In the genomic region with DNA sequence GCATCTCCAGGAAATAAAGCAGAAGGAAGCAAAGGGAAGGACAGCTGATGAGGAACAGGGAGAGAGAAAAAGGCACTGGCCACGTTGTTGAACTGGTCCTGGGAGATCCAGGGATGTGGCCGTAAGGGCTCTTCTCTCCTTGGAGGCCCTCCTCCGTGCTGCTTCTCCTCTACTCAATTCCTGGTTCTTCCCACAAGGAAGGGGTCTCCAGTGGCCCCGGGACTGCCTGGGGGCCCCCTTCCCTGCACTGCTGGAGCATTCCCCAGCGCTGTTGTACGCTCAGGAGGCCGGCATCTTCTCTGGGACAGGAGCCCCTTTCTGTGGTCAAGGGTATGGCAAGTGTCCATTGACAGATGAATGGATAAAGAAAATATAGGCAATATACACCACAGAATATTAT, we compare ENCODE assay signal across 19 cellular contexts.
DNase-seq lines count a peak whose midpoint lies in the region; ATAC-seq, FAIRE-seq and TF ChIP-seq lines count a peak whose summit lies in the region.
"Had no signal": no experiment of that assay in that cellular context is flagged by ENCODE, and none has a peak within 500 bp of the region (broad histone marks: within the 10 kb centered on the region; RNA-seq: fewer than 3 reads in every experiment).

No MANE protein-coding gene starts in this region.

- in situ Hi-C loops in HepG2 (cut with HindIII; ENCODE audit: extremely low pct_ligation_motif_present, low pct_unique_long_range_greater_than_20kb), result no loop called here
- in situ Hi-C loops in ACHN (cut with HindIII; ENCODE audit: low pct_ligation_motif_present, low pct_unique_long_range_greater_than_20kb, low sequenced_read_pairs), result no loop called here

- FAIRE-seq in HepG2 (lab: Jason Lieb, UNC), result no peak
- no peak for FAIRE-seq in RCC 7860 (lab: Jason Lieb, UNC)
- FAIRE-seq: D721Med, GM19239 had no signal

- TF ChIP-seq RAD21 in HepG2 (CRISPR knock-in tag; IDR thresholded peaks at IDR 0.05), result no peak

- TF ChIP-seq CTCF in HepG2 (CRISPR knock-in tag; IDR thresholded peaks at IDR 0.05), result no peak
- TF ChIP-seq CTCF in BE2C (IDR thresholded peaks at IDR 0.05; ENCODE audit: low read depth, low read length), result no peak

- H3K4me3 Mint-ChIP-seq in activated naive CD4-positive, alpha-beta T cell treated with anti-CD3 and anti-CD28 coated beads, Interleukin-2, amount 50 U/mL, for 24 hours, result no peak overlapping the region
- no peak overlapping the region for H3K4me3 Mint-ChIP-seq in activated naive CD4-positive, alpha-beta T cell treated with anti-CD3 and anti-CD28 coated beads for 36 hours
- no peak overlapping the region for H3K4me3 Mint-ChIP-seq in activated T-helper 17 cell treated with anti-CD3 and anti-CD28 coated beads, Interleukin-2, amount 50 U/mL, for 72 hours
- H3K4me3 Mint-ChIP-seq in activated T-helper 1 cell treated with anti-CD3 and anti-CD28 coated beads, Interleukin-12 subunit alpha, Interleukin-12 subunit beta, Interleukin-2, Interleukin-4 antibody, amounts not matched to agents 30 ng/mL and 10 ng/mL and 1 ng/mL, durations not matched to agents 14 hours and 24 hours and 36 hours, result no peak overlapping the region

- ATAC-seq in activated T-helper 17 cell treated with anti-CD3 and anti-CD28 coated beads, Interleukin-2, amount 50 U/mL, for 72 hours (replicated peaks), result no peak
- ATAC-seq in HepG2, result peak; percentile 39; the same call in 1 of the 3 replicates

- H3K9me3 ChIP-seq in HepG2 (ENCODE audit: low read length) (no peaks in the 10 kb centered on the region), BE2C (no peaks in the 10 kb centered on the region)
- H3K9me3 ChIP-seq: HAP-1 had no signal

- CTCF ChIA-PET in activated naive CD4-positive, alpha-beta T cell treated with anti-CD3 and anti-CD28 coated beads for 36 hours (lab: Charles Lee), result interaction anchor here (5.9 kb wide), 1 partner anchor 99 kb away, joined by 28 read pairs; no protein-coding TSS in a partner anchor
- CTCF ChIA-PET in HepG2 (lab: Yijun Ruan, JAX; ENCODE audit: low intra/inter-chr PET ratio, low total read pairs), result no interaction called here

- H3K36me3 ChIP-seq in HepG2 (replicated peaks in 1 of 2; ENCODE audit: control insufficient read depth in 1 of 2, insufficient read depth in 2 of 2, low read length in 2 of 2) (no peaks in the 10 kb centered on the region), BE2C (no peaks in the 10 kb centered on the region)
- H3K36me3 ChIP-seq: HAP-1 had no signal

- no peak for TF ChIP-seq POLR2A in HepG2 (IDR thresholded peaks at IDR 0.05; ENCODE audit: insufficient read depth in 1 of 2, low read depth in 2 of 2, low read length in 2 of 2)

- H3K4me1 ChIP-seq in HepG2 (ENCODE audit: insufficient read depth, low read length), result no peaks in the 10 kb centered on the region
- no peaks in the 10 kb centered on the region for H3K4me1 ChIP-seq in BE2C
- H3K4me1 ChIP-seq: HAP-1 had no signal

- 9% methylated on average over 7 of the region's 7 CpGs for WGBS in HepG2 (ENCODE audit: low lambda C conversion rate)

- no peak overlapping the region for H3K27ac ChIP-seq in HepG2 (ENCODE audit: extremely low read length, insufficient read depth, low read length)
- H3K27ac ChIP-seq: RWPE1 had no signal

- TF ChIP-seq EP300 in HepG2 (IDR thresholded peaks at IDR 0.05; ENCODE audit: low read depth in 2 of 2, low read length in 2 of 2), result no peak
- TF ChIP-seq EP300 in HepG2 (CRISPR knock-in tag; IDR thresholded peaks at IDR 0.05; ENCODE audit: borderline replicate concordance), result no peak

- no peaks in the 10 kb centered on the region for H4K20me1 ChIP-seq in HepG2 (ENCODE audit: insufficient read depth, low read length)

- H3K79me2 ChIP-seq in HepG2 (ENCODE audit: insufficient read depth, low read length), result no peaks in the 10 kb centered on the region

- no peaks in the 10 kb centered on the region for H3K27me3 Mint-ChIP-seq in activated naive CD4-positive, alpha-beta T cell treated with anti-CD3 and anti-CD28 coated beads, Interleukin-2, amount 50 U/mL, for 24 hours
- H3K27me3 Mint-ChIP-seq in activated naive CD4-positive, alpha-beta T cell treated with anti-CD3 and anti-CD28 coated beads for 36 hours (ENCODE audit: low read depth), result no peaks in the 10 kb centered on the region
- H3K27me3 Mint-ChIP-seq in activated T-helper 17 cell treated with anti-CD3 and anti-CD28 coated beads, Interleukin-2, amount 50 U/mL, for 72 hours, result no peaks in the 10 kb centered on the region
- no peaks in the 10 kb centered on the region for H3K27me3 Mint-ChIP-seq in activated T-helper 1 cell treated with anti-CD3 and anti-CD28 coated beads, Interleukin-12 subunit alpha, Interleukin-12 subunit beta, Interleukin-2, Interleukin-4 antibody, amounts not matched to agents 30 ng/mL and 10 ng/mL and 1 ng/mL, durations not matched to agents 14 hours and 24 hours and 36 hours (ENCODE audit: insufficient read depth)

- H2AFZ ChIP-seq in HepG2 (ENCODE audit: low read length), result no peak overlapping the region

- no peaks in the 10 kb centered on the region for H3K36me3 Mint-ChIP-seq in activated naive CD4-positive, alpha-beta T cell treated with anti-CD3 and anti-CD28 coated beads, Interleukin-2, amount 50 U/mL, for 24 hours
- H3K36me3 Mint-ChIP-seq in activated naive CD4-positive, alpha-beta T cell treated with anti-CD3 and anti-CD28 coated beads for 36 hours (ENCODE audit: low read depth), result no peaks in the 10 kb centered on the region
- H3K36me3 Mint-ChIP-seq in activated T-helper 17 cell treated with anti-CD3 and anti-CD28 coated beads, Interleukin-2, amount 50 U/mL, for 72 hours (ENCODE audit: low read depth), result no peaks in the 10 kb centered on the region
- H3K36me3 Mint-ChIP-seq in activated T-helper 1 cell treated with anti-CD3 and anti-CD28 coated beads, Interleukin-12 subunit alpha, Interleukin-12 subunit beta, Interleukin-2, Interleukin-4 antibody, amounts not matched to agents 30 ng/mL and 10 ng/mL and 1 ng/mL, durations not matched to agents 14 hours and 24 hours and 36 hours (ENCODE audit: low read depth), result no peaks in the 10 kb centered on the region

- intact Hi-C loops in activated naive CD4-positive, alpha-beta T cell treated with anti-CD3 and anti-CD28 coated beads for 36 hours (cut with micrococcal nuclease), result loop anchor here (5.0 kb wide), 2 partner anchors 131 to 601 kb away; partner anchors contain the start of gene SUSD4
- intact Hi-C loops in HepG2 (cut with micrococcal nuclease; ENCODE audit: unreplicated experiment), result no loop called here
- intact Hi-C loops in activated T-helper 1 cell treated with anti-CD3 and anti-CD28 coated beads, Interleukin-12 subunit alpha, Interleukin-12 subunit beta, Interleukin-2, Interleukin-4 antibody, amounts not matched to agents 30 ng/mL and 10 ng/mL and 1 ng/mL, durations not matched to agents 14 hours and 24 hours and 36 hours (cut with micrococcal nuclease), result no loop called here

- H3K4me3 ChIP-seq in HepG2 (replicated peaks in 1 of 3; ENCODE audit: insufficient read depth in 1 of 3, low read depth in 2 of 3, low read length in 3 of 3), result no peak overlapping the region
- H3K4me3 ChIP-seq in BE2C (ENCODE audit: low read depth, low read length), result no peak overlapping the region
- H3K4me3 ChIP-seq: HAP-1 had no signal

- no TSS peak for BruUV-seq in HepG2 (replicated peaks; lab: Mats Ljungman, UMichigan)

- H3K4me2 ChIP-seq in HepG2 (ENCODE audit: low read depth, low read length), result no peak overlapping the region

- DNase-seq in activated naive CD4-positive, alpha-beta T cell treated with anti-CD3 and anti-CD28 coated beads for 36 hours, result no peak
- DNase-seq in HepG2 (ENCODE audit: low spot score), result no peak
- DNase-seq in ACHN, result no peak
- no peak for DNase-seq in BE2C
- no peak for DNase-seq in RCC 7860 (ENCODE audit: low spot score)
- DNase-seq in activated T-helper 1 cell treated with anti-CD3 and anti-CD28 coated beads, Interleukin-12 subunit alpha, Interleukin-12 subunit beta, Interleukin-2, Interleukin-4 antibody, amounts not matched to agents 30 ng/mL and 10 ng/mL and 1 ng/mL, durations not matched to agents 14 hours and 24 hours and 36 hours (ENCODE audit: low spot score), result no peak
- DNase-seq: AML-193, DMS79, MV-4-11, NCI-H1417 treated with DMSO at 0.1 percent for 48 hours, NCI-H2029, NCI-H2171, NCI-H748 treated with DMSO at 0.1 percent for 48 hours had no signal

- H3K9me3 Mint-ChIP-seq in activated naive CD4-positive, alpha-beta T cell treated with anti-CD3 and anti-CD28 coated beads, Interleukin-2, amount 50 U/mL, for 24 hours, result peaks cover 3% of the 10 kb centered on the region
- H3K9me3 Mint-ChIP-seq in activated naive CD4-positive, alpha-beta T cell treated with anti-CD3 and anti-CD28 coated beads for 36 hours, result peaks cover 4% of the 10 kb centered on the region
- H3K9me3 Mint-ChIP-seq in activated T-helper 17 cell treated with anti-CD3 and anti-CD28 coated beads, Interleukin-2, amount 50 U/mL, for 72 hours, result peaks cover 2% of the 10 kb centered on the region
- H3K9me3 Mint-ChIP-seq in activated T-helper 1 cell treated with anti-CD3 and anti-CD28 coated beads, Interleukin-12 subunit alpha, Interleukin-12 subunit beta, Interleukin-2, Interleukin-4 antibody, amounts not matched to agents 30 ng/mL and 10 ng/mL and 1 ng/mL, durations not matched to agents 14 hours and 24 hours and 36 hours, result no peaks in the 10 kb centered on the region

- H3K27ac Mint-ChIP-seq in activated naive CD4-positive, alpha-beta T cell treated with anti-CD3 and anti-CD28 coated beads, Interleukin-2, amount 50 U/mL, for 24 hours, result peak overlapping the region; percentile 43
- no peak overlapping the region for H3K27ac Mint-ChIP-seq in activated naive CD4-positive, alpha-beta T cell treated with anti-CD3 and anti-CD28 coated beads for 36 hours
- peak overlapping the region; percentile 20 for H3K27ac Mint-ChIP-seq in activated T-helper 17 cell treated with anti-CD3 and anti-CD28 coated beads, Interleukin-2, amount 50 U/mL, for 72 hours
- H3K27ac Mint-ChIP-seq in activated T-helper 1 cell treated with anti-CD3 and anti-CD28 coated beads, Interleukin-12 subunit alpha, Interleukin-12 subunit beta, Interleukin-2, Interleukin-4 antibody, amounts not matched to agents 30 ng/mL and 10 ng/mL and 1 ng/mL, durations not matched to agents 14 hours and 24 hours and 36 hours, result no peak overlapping the region

- no peak overlapping the region for H3K9ac ChIP-seq in HepG2 (ENCODE audit: insufficient read depth, low read depth, low read length)

- peaks cover 87% of the 10 kb centered on the region for H3K4me1 Mint-ChIP-seq in activated naive CD4-positive, alpha-beta T cell treated with anti-CD3 and anti-CD28 coated beads, Interleukin-2, amount 50 U/mL, for 24 hours
- peaks cover 66% of the 10 kb centered on the region for H3K4me1 Mint-ChIP-seq in activated naive CD4-positive, alpha-beta T cell treated with anti-CD3 and anti-CD28 coated beads for 36 hours (ENCODE audit: low read depth)
- peaks cover 32% of the 10 kb centered on the region for H3K4me1 Mint-ChIP-seq in activated T-helper 17 cell treated with anti-CD3 and anti-CD28 coated beads, Interleukin-2, amount 50 U/mL, for 72 hours
- H3K4me1 Mint-ChIP-seq in activated T-helper 1 cell treated with anti-CD3 and anti-CD28 coated beads, Interleukin-12 subunit alpha, Interleukin-12 subunit beta, Interleukin-2, Interleukin-4 antibody, amounts not matched to agents 30 ng/mL and 10 ng/mL and 1 ng/mL, durations not matched to agents 14 hours and 24 hours and 36 hours (ENCODE audit: low read depth), result peaks cover 17% of the 10 kb centered on the region

- peaks cover 0 to 2% of the 10 kb centered on the region in 2 experiments; a peak in 2 of 5 replicates for H3K27me3 ChIP-seq in HepG2 (ENCODE audit: control insufficient read depth in 1 of 2, insufficient read depth in 2 of 2, low read length in 2 of 2)
- no peaks in the 10 kb centered on the region; the same call in 1 of the 2 replicates for H3K27me3 ChIP-seq in BE2C

- POLR2A ChIA-PET in HepG2 (lab: Yijun Ruan, JAX), result no interaction called here

Comparison
In these comparisons a context has a peak if more than half of its experiments do, and no peak if none do; other contexts are left out.
1. H3K27ac Mint-ChIP-seq: peak in activated naive CD4-positive, alpha-beta T cell treated with anti-CD3 and anti-CD28 coated beads, Interleukin-2, amount 50 U/mL, for 24 hours (single experiment) and activated T-helper 17 cell treated with anti-CD3 and anti-CD28 coated beads, Interleukin-2, amount 50 U/mL, for 72 hours (single experiment); none in activated naive CD4-positive, alpha-beta T cell treated with anti-CD3 and anti-CD28 coated beads for 36 hours (single experiment) and activated T-helper 1 cell treated with anti-CD3 and anti-CD28 coated beads, Interleukin-12 subunit alpha, Interleukin-12 subunit beta, Interleukin-2, Interleukin-4 antibody, amounts not matched to agents 30 ng/mL and 10 ng/mL and 1 ng/mL, durations not matched to agents 14 hours and 24 hours and 36 hours (single experiment).